Comparison of ENCODE assay signal across 22 cellular contexts in genomic region chr10:77682408-77683087, GRCh38. TPM values are rescaled to one million over a fixed set of nuclear protein-coding genes. Genes with fewer than 3 reads are reported as not detected.
"Had no signal": no experiment of that assay in that cellular context is flagged by ENCODE, and none has a peak within 500 bp of the region (broad histone marks: within the 10 kb centered on the region; RNA-seq: fewer than 3 reads in every experiment).

No MANE protein-coding gene starts in this region.

- H3K27ac ChIP-seq: epithelial cell of prostate, foreskin keratinocyte, hepatocyte, psoas muscle, tibial nerve had no signal

- H3K9me3 Mint-ChIP-seq: activated CD4-positive, alpha-beta T cell treated with anti-CD3 and anti-CD28 coated beads, Interleukin-2, amount 10 ng/mL, durations not matched to agents 7 days and 5 days; activated naive CD8-positive, alpha-beta T cell treated with anti-CD3 and anti-CD28 coated beads, Interleukin-2, amount 10 ng/mL, durations not matched to agents 7 days and 5 days; activated T-cell treated with anti-CD3 and anti-CD28 coated beads, Interleukin-2, amount 50 U/mL, for 24 hours; activated T-helper 2 cell treated with anti-CD3 and anti-CD28 coated beads, Interferon-gamma antibody, Interleukin-2, Interleukin-4, amounts not matched to agents 10 μg/mL and 5 μg/mL and 100 μg/mL, durations not matched to agents 14 hours and 24 hours and 36 hours; mesothelial cell of epicardium; natural killer cell treated with Interleukin-12 subunit alpha and Interleukin-12 subunit beta and Interleukin-15 and Interleukin-18, amount 100 ng/mL, for 72 hours; stimulated activated naive CD8-positive, alpha-beta T cell treated with anti-CD3 and anti-CD28 coated beads, Interleukin-15, Interleukin-2, amounts not matched to agents 100 ng/mL and 50 ng/mL, for 24 hours had no signal

- H3K4me3 ChIP-seq: hepatocyte, lung, psoas muscle, tibial nerve had no signal

- H3K4me1 ChIP-seq: foreskin keratinocyte, psoas muscle, tibial nerve had no signal

- H3K36me3 Mint-ChIP-seq: activated naive CD8-positive, alpha-beta T cell treated with anti-CD3 and anti-CD28 coated beads, Interleukin-2, amount 10 ng/mL, durations not matched to agents 7 days and 5 days; mesothelial cell of epicardium; natural killer cell treated with Interleukin-12 subunit alpha and Interleukin-12 subunit beta and Interleukin-15 and Interleukin-18, amount 100 ng/mL, for 72 hours had no signal

- H3K27me3 ChIP-seq: hepatocyte, tibial nerve had no signal

- H3K27ac Mint-ChIP-seq: activated CD4-positive, alpha-beta T cell treated with anti-CD3 and anti-CD28 coated beads, Interleukin-2, amount 10 ng/mL, durations not matched to agents 7 days and 5 days; activated CD8-positive, alpha-beta T cell treated with anti-CD3 and anti-CD28 coated beads, Interleukin-2, amount 10 ng/mL, durations not matched to agents 7 days and 5 days; activated naive CD8-positive, alpha-beta T cell treated with anti-CD3 and anti-CD28 coated beads, Interleukin-2, amount 10 ng/mL, durations not matched to agents 7 days and 5 days; activated T-cell treated with anti-CD3 and anti-CD28 coated beads, Interleukin-2, amount 50 U/mL, for 24 hours; activated T-helper 2 cell treated with anti-CD3 and anti-CD28 coated beads, Interferon-gamma antibody, Interleukin-2, Interleukin-4, amounts not matched to agents 10 μg/mL and 5 μg/mL and 100 μg/mL, durations not matched to agents 14 hours and 24 hours and 36 hours; mesothelial cell of epicardium; natural killer cell treated with Interleukin-12 subunit alpha and Interleukin-12 subunit beta and Interleukin-15 and Interleukin-18, amount 100 ng/mL, for 72 hours; stimulated activated naive CD8-positive, alpha-beta T cell treated with anti-CD3 and anti-CD28 coated beads, Interleukin-15, Interleukin-2, amounts not matched to agents 100 ng/mL and 50 ng/mL, for 24 hours had no signal

- H3K4me1 Mint-ChIP-seq: activated CD4-positive, alpha-beta T cell treated with anti-CD3 and anti-CD28 coated beads, Interleukin-2, amount 10 ng/mL, durations not matched to agents 7 days and 5 days; activated naive CD8-positive, alpha-beta T cell treated with anti-CD3 and anti-CD28 coated beads, Interleukin-2, amount 10 ng/mL, durations not matched to agents 7 days and 5 days; mesothelial cell of epicardium had no signal

- H3K9me3 ChIP-seq: psoas muscle, tibial nerve had no signal

- H3K36me3 ChIP-seq: tibial nerve had no signal

- H3K79me2 ChIP-seq: hepatocyte had no signal

- H3K4me3 Mint-ChIP-seq: activated CD4-positive, alpha-beta T cell treated with anti-CD3 and anti-CD28 coated beads, Interleukin-2, amount 10 ng/mL, durations not matched to agents 7 days and 5 days; activated CD8-positive, alpha-beta T cell treated with anti-CD3 and anti-CD28 coated beads, Interleukin-2, amount 10 ng/mL, durations not matched to agents 7 days and 5 days; activated naive CD8-positive, alpha-beta T cell treated with anti-CD3 and anti-CD28 coated beads, Interleukin-2, amount 10 ng/mL, durations not matched to agents 7 days and 5 days; activated T-cell treated with anti-CD3 and anti-CD28 coated beads, Interleukin-2, amount 50 U/mL, for 24 hours; mesothelial cell of epicardium; natural killer cell treated with Interleukin-12 subunit alpha and Interleukin-12 subunit beta and Interleukin-15 and Interleukin-18, amount 100 ng/mL, for 72 hours; stimulated activated naive CD8-positive, alpha-beta T cell treated with anti-CD3 and anti-CD28 coated beads, Interleukin-15, Interleukin-2, amounts not matched to agents 100 ng/mL and 50 ng/mL, for 24 hours had no signal

- H2AFZ ChIP-seq: hepatocyte had no signal

- DNase-seq: activated CD4-positive, alpha-beta T cell treated with anti-CD3 and anti-CD28 coated beads, Interleukin-2, amount 10 ng/mL, durations not matched to agents 7 days and 5 days; activated CD8-positive, alpha-beta T cell treated with anti-CD3 and anti-CD28 coated beads, Interleukin-2, amount 10 ng/mL, durations not matched to agents 7 days and 5 days; activated naive CD4-positive, alpha-beta T cell treated with Interleukin-2 at 50 U/mL for 16 hours; activated naive CD8-positive, alpha-beta T cell treated with anti-CD3 and anti-CD28 coated beads, Interleukin-2, amount 10 ng/mL, durations not matched to agents 7 days and 5 days; activated T-cell treated with anti-CD3 and anti-CD28 coated beads, Interleukin-2, amount 50 U/mL, for 24 hours; amygdala; foreskin keratinocyte; nucleus accumbens; psoas muscle; right cardiac atrium; stimulated activated CD4-positive, alpha-beta T cell treated with anti-CD3 and anti-CD28 coated beads, Interleukin-2, amount 100 ng/mL, for 24 hours had no signal

- H3K4me2 ChIP-seq: hepatocyte had no signal

- FAIRE-seq: islet of Langerhans, urothelium cell line had no signal

- ATAC-seq: activated CD4-positive, CD25-positive, alpha-beta regulatory T cell treated with anti-CD3 and anti-CD28 coated beads, Interleukin-2, amount 50 U/mL, for 24 hours; activated CD8-positive, alpha-beta T cell treated with anti-CD3 and anti-CD28 coated beads, Interleukin-2, amount 10 ng/mL, durations not matched to agents 7 days and 5 days; foreskin keratinocyte; natural killer cell treated with Interleukin-12 subunit alpha and Interleukin-12 subunit beta and Interleukin-15 and Interleukin-18, amount 100 ng/mL, for 72 hours; psoas muscle; right cardiac atrium had no signal

RNA-seq across cellular contexts. Expression of gene KCNMA1, which starts 44.9 kb away (rescaled TPM):
- total RNA-seq: activated CD4-positive, alpha-beta T cell treated with anti-CD3 and anti-CD28 coated beads, Interleukin-2, amount 10 ng/mL, durations not matched to agents 7 days and 5 days had no signal
